ENCODE assay signal across 15 cellular contexts in the genomic region with DNA sequence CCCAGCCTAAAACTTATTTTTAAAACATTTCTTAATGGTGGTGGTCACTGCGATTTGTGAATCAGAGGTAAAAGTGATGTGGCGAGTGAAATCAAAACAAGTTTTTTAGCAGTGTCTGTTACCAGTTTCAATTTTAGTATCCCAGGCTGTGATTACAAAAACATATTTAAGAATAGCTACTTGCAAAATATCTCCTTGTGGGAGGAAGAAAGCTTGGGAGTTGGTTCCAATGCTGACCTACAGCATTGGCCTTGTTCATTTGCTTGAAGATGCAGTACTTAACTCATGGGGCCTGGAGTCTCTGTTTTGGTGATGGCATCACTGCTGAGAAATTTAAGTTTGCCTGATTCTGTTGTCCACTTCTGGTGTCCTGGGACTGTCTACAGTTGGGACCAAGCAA. TPM values are rescaled to one million over a fixed set of nuclear protein-coding genes. Genes with fewer than 3 reads are reported as not detected.
DNase-seq lines count a peak whose midpoint lies in the region; ATAC-seq and TF ChIP-seq lines count a peak whose summit lies in the region.
"Had no signal": no experiment of that assay in that cellular context is flagged by ENCODE, and none has a peak within 500 bp of the region (broad histone marks: within the 10 kb centered on the region; RNA-seq: fewer than 3 reads in every experiment).

No MANE protein-coding gene starts in this region.

- H2BK5ac ChIP-seq in trophoblast cell (ENCODE audit: low read depth, low read length, poor library complexity): no peak overlapping the region

- H3K9me3 Mint-ChIP-seq in activated CD4-positive, alpha-beta T cell treated with anti-CD3 and anti-CD28 coated beads, Interleukin-2, amount 10 ng/mL, durations not matched to agents 24 days and 14 days: no peaks in the 10 kb centered on the region
- no peaks in the 10 kb centered on the region for H3K9me3 Mint-ChIP-seq in IgD-negative memory B cell
- H3K9me3 Mint-ChIP-seq: T-helper 1 cell treated with Interleukin-12 subunit alpha and Interleukin-12 subunit beta and Interleukin-4 antibody, amounts not matched to agents 30 μg/mL and 1 μg/mL, for 36 hours had no signal

- peaks cover 47% of the 10 kb centered on the region for H3K36me3 Mint-ChIP-seq in activated CD4-positive, alpha-beta T cell treated with anti-CD3 and anti-CD28 coated beads, Interleukin-2, amount 10 ng/mL, durations not matched to agents 24 days and 14 days (ENCODE audit: low read depth)
- no peaks in the 10 kb centered on the region for H3K36me3 Mint-ChIP-seq in IgD-negative memory B cell

- no peak overlapping the region for H3K27ac ChIP-seq in coronary artery
- no peak overlapping the region for H3K27ac ChIP-seq in trophoblast cell (ENCODE audit: low read depth, low read length)

- no peak overlapping the region for H4K8ac ChIP-seq in trophoblast cell (ENCODE audit: low read depth, low read length)

- peaks cover 2% of the 10 kb centered on the region for H3K27me3 Mint-ChIP-seq in activated CD4-positive, alpha-beta T cell treated with anti-CD3 and anti-CD28 coated beads, Interleukin-2, amount 10 ng/mL, durations not matched to agents 24 days and 14 days
- H3K27me3 Mint-ChIP-seq in IgD-negative memory B cell: no peaks in the 10 kb centered on the region

- H3K4me1 Mint-ChIP-seq in activated CD4-positive, alpha-beta T cell treated with anti-CD3 and anti-CD28 coated beads, Interleukin-2, amount 10 ng/mL, durations not matched to agents 24 days and 14 days: peaks cover 64% of the 10 kb centered on the region
- H3K4me1 Mint-ChIP-seq in IgD-negative memory B cell: peaks cover 66 to 72% (median 71%) of the 10 kb centered on the region in 3 donors

- no peak overlapping the region for H2BK120ac ChIP-seq in trophoblast cell (ENCODE audit: insufficient read depth, low read length, poor library complexity)

- no peak overlapping the region for H3K14ac ChIP-seq in trophoblast cell (ENCODE audit: low read length)

- peaks cover 32% of the 10 kb centered on the region for H3K79me2 ChIP-seq in trophoblast cell (ENCODE audit: control insufficient read depth, insufficient read depth, low read length, poor library complexity)

- no peak overlapping the region for H3K23ac ChIP-seq in trophoblast cell (ENCODE audit: low read length)

- H3K4me2 ChIP-seq in trophoblast cell (ENCODE audit: low read length): no peak overlapping the region

- H3K4me1 ChIP-seq in trophoblast cell (ENCODE audit: control insufficient read depth in 1 of 2, insufficient read depth in 2 of 2, low read length in 2 of 2): peaks cover 0 to 5% of the 10 kb centered on the region in 2 experiments

- H3K4me3 ChIP-seq in coronary artery: peak overlapping the region; percentile 6
- no peak overlapping the region for H3K4me3 ChIP-seq in trophoblast cell (ENCODE audit: low read depth, low read length)
- H3K4me3 ChIP-seq: transverse colon had no signal

- no peak overlapping the region for H3K9ac ChIP-seq in trophoblast cell (ENCODE audit: low read length)

- no peaks in the 10 kb centered on the region for H3K36me3 ChIP-seq in trophoblast cell (ENCODE audit: control insufficient read depth in 1 of 2, insufficient read depth in 2 of 2, low read length in 2 of 2)
- H3K36me3 ChIP-seq: ascending aorta, transverse colon had no signal

- no CpG with 5 or more reads among the region's 2 CpGs for WGBS in trophoblast cell (ENCODE audit: extremely low coverage, insufficient coverage, insufficient read length)

- no peak overlapping the region for H4K91ac ChIP-seq in trophoblast cell (ENCODE audit: low read depth, low read length)

- peak overlapping the region; percentile 57 for H3K4me3 Mint-ChIP-seq in activated CD4-positive, alpha-beta T cell treated with anti-CD3 and anti-CD28 coated beads, Interleukin-2, amount 10 ng/mL, durations not matched to agents 24 days and 14 days
- H3K4me3 Mint-ChIP-seq in IgD-negative memory B cell: peak overlapping the region in 3 of 4 donors; percentile 58 to 84 (median 61)

- intact Hi-C loops in activated CD4-positive, alpha-beta T cell treated with anti-CD3 and anti-CD28 coated beads, Interleukin-2, amount 10 ng/mL, durations not matched to agents 24 days and 14 days (cut with micrococcal nuclease): no loop called here

- no peak overlapping the region for H3K18ac ChIP-seq in trophoblast cell (ENCODE audit: low read length)

- no peak for DNase-seq in activated CD4-positive, alpha-beta T cell treated with anti-CD3 and anti-CD28 coated beads, Interleukin-2, amount 10 ng/mL, durations not matched to agents 24 days and 14 days
- no peak for DNase-seq in activated CD4-positive, alpha-beta T cell treated with anti-CD3 and anti-CD28 coated beads, Interleukin-2, amount 50 U/mL, for 1 hour
- no peak for DNase-seq in coronary artery (ENCODE audit: low spot score)
- no peak for DNase-seq in trophoblast cell
- DNase-seq in SK-N-DZ (ENCODE audit: low spot score): no peak
- DNase-seq in kidney glomerular epithelial cell (lab: John Stamatoyannopoulos, UW): no peak
- DNase-seq: KG1, NCI-H1436 treated with DMSO at 0.1 percent for 48 hours, NCI-H524, nephron progenitor cell, transverse colon had no signal

- no peaks in the 10 kb centered on the region for H3K27me3 ChIP-seq in trophoblast cell (ENCODE audit: insufficient read depth, low read length)
- H3K27me3 ChIP-seq: ascending aorta, transverse colon had no signal

- no peak overlapping the region for H2AFZ ChIP-seq in trophoblast cell (ENCODE audit: insufficient read depth, low read length, poor library complexity)

- no peak for TF ChIP-seq CTCF in coronary artery (IDR thresholded peaks at IDR 0.05)

- peak overlapping the region; percentile 56 for H3K4ac ChIP-seq in trophoblast cell (ENCODE audit: low read depth, low read length)

- ATAC-seq in GM21825 (IDR thresholded peaks at IDR 0.05; ENCODE audit: unreplicated experiment): no peak

- no peak overlapping the region for H4K12ac ChIP-seq in trophoblast cell (ENCODE audit: low read depth, low read length)

- peaks cover 7% of the 10 kb centered on the region for H3K79me1 ChIP-seq in trophoblast cell (ENCODE audit: low read length)

- peak overlapping the region; percentile 63 for H3K27ac Mint-ChIP-seq in activated CD4-positive, alpha-beta T cell treated with anti-CD3 and anti-CD28 coated beads, Interleukin-2, amount 10 ng/mL, durations not matched to agents 24 days and 14 days
- H3K27ac Mint-ChIP-seq in IgD-negative memory B cell: peak overlapping the region in 2 of 3 donors; percentile 46 to 48
- H3K27ac Mint-ChIP-seq: nephron progenitor cell; T-helper 1 cell treated with Interleukin-12 subunit alpha and Interleukin-12 subunit beta and Interleukin-4 antibody, amounts not matched to agents 30 μg/mL and 1 μg/mL, for 36 hours had no signal

- no peak overlapping the region for H2BK12ac ChIP-seq in trophoblast cell (ENCODE audit: low read length)

- no peaks in the 10 kb centered on the region for H3K9me3 ChIP-seq in trophoblast cell (ENCODE audit: insufficient read depth, low read depth, low read length)
- H3K9me3 ChIP-seq: ascending aorta, transverse colon had no signal

- H2AK5ac ChIP-seq in trophoblast cell (ENCODE audit: low read length): no peak overlapping the region

RNA-seq across cellular contexts. Expression of a gene that starts 4.5 kb away (rescaled TPM):
- total RNA-seq in activated CD4-positive, alpha-beta T cell treated with anti-CD3 and anti-CD28 coated beads, Interleukin-2, amount 10 ng/mL, durations not matched to agents 24 days and 14 days: 338 and 361 TPM in 2 replicates
- polyA plus RNA-seq in IgD-negative memory B cell: 162 TPM
- 236 and 247 TPM in 2 replicates for polyA plus RNA-seq in trophoblast cell (2013)
- 43.4 and 55.2 TPM in 2 replicates for polyA plus RNA-seq in SK-N-DZ (2014; cell fraction: cytosol; rRNA removed)
- polyA plus RNA-seq in SK-N-DZ (2014; cell fraction: nucleus; rRNA removed): 13.4 and 25.4 TPM in 2 replicates
